Comparison of ENCODE assay signal across 8 cellular contexts in genomic region chr14:106764968-106765369, GRCh38.
DNase-seq lines count a peak whose midpoint lies in the region; ATAC-seq and TF ChIP-seq lines count a peak whose summit lies in the region.
"Not testable (repeated sequence)": the region's sequence is repeated elsewhere in the genome, so short reads cannot be mapped to it uniquely, and the experiment has no call there.

No MANE protein-coding gene starts in this region.

- POLR2A ChIA-PET in CD8-positive, alpha-beta T cell (lab: Charles Lee) = not testable (repeated sequence)

- H3K27me3 ChIP-seq in CD8-positive, alpha-beta T cell (ENCODE audit: insufficient read depth, low read length); OCI-LY3 (ENCODE audit: low read depth, low read length); endodermal cell (ENCODE audit: control insufficient read depth, insufficient read depth, low read length, poor library complexity, severe bottlenecking): not testable (repeated sequence)

- H3K36me3 ChIP-seq in CD8-positive, alpha-beta T cell (ENCODE audit: insufficient read depth, low read length); OCI-LY3 (replicated peaks; ENCODE audit: low read depth, low read length); endodermal cell (ENCODE audit: control insufficient read depth, insufficient read depth, low read length): not testable (repeated sequence)

- not testable (repeated sequence) for H3K79me2 ChIP-seq in OCI-LY3 (ENCODE audit: low read length)

- DNase-seq in CD8-positive, alpha-beta T cell = peak in 3 of 7 experiments; percentile 25 to 56 (median 42)
- peak; percentile 61 for DNase-seq in activated T-cell treated with anti-CD3 and anti-CD28 coated beads, Interleukin-2, amount 50 U/mL, for 24 hours
- not testable (repeated sequence) for DNase-seq in endodermal cell; left lobe of liver (ENCODE audit: low spot score); stimulated activated naive B cell treated with anti-CD40 and anti-IgM and Interleukin-4, amounts not matched to agents 10 μg/mL and 1 μg/mL and 100 μg/mL, for 72 hours

- H3K27me3 Mint-ChIP-seq in CD8-positive, alpha-beta T cell (ENCODE audit: low read depth); activated T-cell treated with anti-CD3 and anti-CD28 coated beads, Interleukin-2, amount 50 U/mL, for 24 hours; endodermal cell (ENCODE audit: insufficient read depth); stimulated activated naive B cell treated with anti-CD40 and anti-IgM and Interleukin-4, amounts not matched to agents 10 μg/mL and 1 μg/mL and 100 μg/mL, for 72 hours: not testable (repeated sequence)

- CTCF ChIA-PET in CD8-positive, alpha-beta T cell (lab: Charles Lee) = interaction anchor here (0.5 to 2.8 kb wide), 7 partner anchors 12 to 692 kb away, joined by 3 to 11 read pairs (median 3); no protein-coding TSS in a partner anchor

- not testable (repeated sequence) for H2AFZ ChIP-seq in OCI-LY3 (ENCODE audit: low read depth, low read length)

- not testable (repeated sequence) for H3K9me3 Mint-ChIP-seq in CD8-positive, alpha-beta T cell; activated T-cell treated with anti-CD3 and anti-CD28 coated beads, Interleukin-2, amount 50 U/mL, for 24 hours; stimulated activated naive B cell treated with anti-CD40 and anti-IgM and Interleukin-4, amounts not matched to agents 10 μg/mL and 1 μg/mL and 100 μg/mL, for 72 hours
- H3K9me3 Mint-ChIP-seq in endodermal cell = peaks cover 41% of the 10 kb centered on the region

- ATAC-seq in CD8-positive, alpha-beta T cell = peak; percentile 84
- ATAC-seq in GM19324 (IDR thresholded peaks at IDR 0.05; ENCODE audit: low FRiP score, unreplicated experiment) (peak; percentile 35), HG03159 (IDR thresholded peaks at IDR 0.05; ENCODE audit: unreplicated experiment) (peak; percentile 67), left lobe of liver (peak; percentile 88)
- peak; percentile 58 to 78 for ATAC-seq in stimulated activated naive B cell treated with anti-CD40 and anti-IgM and Interleukin-4, amounts not matched to agents 10 μg/mL and 1 μg/mL and 100 μg/mL, for 72 hours (replicated peaks)

- peak; percentile 70 for TF ChIP-seq CTCF in CD8-positive, alpha-beta T cell (IDR thresholded peaks at IDR 0.05)
- peak; percentile 36 for TF ChIP-seq CTCF in OCI-LY3 (IDR thresholded peaks at IDR 0.05; ENCODE audit: low read depth, low read length)
- TF ChIP-seq CTCF in endodermal cell (conservative IDR thresholded peaks at IDR 0.05) = peak; percentile 55

- not testable (repeated sequence) for H3K27ac Mint-ChIP-seq in CD8-positive, alpha-beta T cell; endodermal cell; stimulated activated naive B cell treated with anti-CD40 and anti-IgM and Interleukin-4, amounts not matched to agents 10 μg/mL and 1 μg/mL and 100 μg/mL, for 72 hours
- H3K27ac Mint-ChIP-seq in activated T-cell treated with anti-CD3 and anti-CD28 coated beads, Interleukin-2, amount 50 U/mL, for 24 hours = peak overlapping the region; percentile 55

- not testable (repeated sequence) for H3K4me3 Mint-ChIP-seq in CD8-positive, alpha-beta T cell; activated T-cell treated with anti-CD3 and anti-CD28 coated beads, Interleukin-2, amount 50 U/mL, for 24 hours; endodermal cell; stimulated activated naive B cell treated with anti-CD40 and anti-IgM and Interleukin-4, amounts not matched to agents 10 μg/mL and 1 μg/mL and 100 μg/mL, for 72 hours

- H3K4me2 ChIP-seq in OCI-LY3 (ENCODE audit: low read length) = not testable (repeated sequence)

- peaks cover 18% of the 10 kb centered on the region for H3K4me1 ChIP-seq in CD8-positive, alpha-beta T cell (ENCODE audit: insufficient read depth, low read length)
- H3K4me1 ChIP-seq in OCI-LY3 (ENCODE audit: low read length); endodermal cell (ENCODE audit: control insufficient read depth, insufficient read depth, low read length): not testable (repeated sequence)

- WGBS in endodermal cell (ENCODE audit: insufficient coverage in 1 of 2, insufficient read length in 1 of 2), 2 experiments = 66% methylated on average over 9 of the region's 11 CpGs; no CpG with 5 or more reads in 1 of the 2 experiments

- H3K36me3 Mint-ChIP-seq in CD8-positive, alpha-beta T cell; activated T-cell treated with anti-CD3 and anti-CD28 coated beads, Interleukin-2, amount 50 U/mL, for 24 hours (ENCODE audit: low read depth); endodermal cell (ENCODE audit: low read depth); stimulated activated naive B cell treated with anti-CD40 and anti-IgM and Interleukin-4, amounts not matched to agents 10 μg/mL and 1 μg/mL and 100 μg/mL, for 72 hours: not testable (repeated sequence)

- H3K9ac ChIP-seq in OCI-LY3 (ENCODE audit: low read length); endodermal cell (ENCODE audit: extremely low read depth, low read length, poor library complexity, severe bottlenecking): not testable (repeated sequence)

- not testable (repeated sequence) for H3K4me3 ChIP-seq in CD8-positive, alpha-beta T cell (ENCODE audit: low read depth, low read length); OCI-LY3 (ENCODE audit: low read length); endodermal cell (ENCODE audit: low read length)

- not testable (repeated sequence) for H4K20me1 ChIP-seq in OCI-LY3 (ENCODE audit: insufficient read depth, low read length)

- intact Hi-C loops in CD8-positive, alpha-beta T cell (cut with DNase I, micrococcal nuclease) = not testable (repeated sequence)

- not testable (repeated sequence) for H3K27ac ChIP-seq in CD8-positive, alpha-beta T cell (ENCODE audit: low read depth, low read length); OCI-LY3 (ENCODE audit: low read length); endodermal cell (ENCODE audit: low read depth, low read length)

- not testable (repeated sequence) for H3K9me3 ChIP-seq in CD8-positive, alpha-beta T cell (ENCODE audit: low read length); OCI-LY3 (ENCODE audit: insufficient read depth, low read length)
- peaks cover 11% of the 10 kb centered on the region for H3K9me3 ChIP-seq in endodermal cell (ENCODE audit: control insufficient read depth, low read length)

- peaks cover 42% of the 10 kb centered on the region for H3K4me1 Mint-ChIP-seq in CD8-positive, alpha-beta T cell (ENCODE audit: low read depth)
- H3K4me1 Mint-ChIP-seq in activated T-cell treated with anti-CD3 and anti-CD28 coated beads, Interleukin-2, amount 50 U/mL, for 24 hours (ENCODE audit: low read depth) = peaks cover 47% of the 10 kb centered on the region
- not testable (repeated sequence) for H3K4me1 Mint-ChIP-seq in endodermal cell
- peaks cover 12 to 15% of the 10 kb centered on the region in 2 donors for H3K4me1 Mint-ChIP-seq in stimulated activated naive B cell treated with anti-CD40 and anti-IgM and Interleukin-4, amounts not matched to agents 10 μg/mL and 1 μg/mL and 100 μg/mL, for 72 hours

Comparison
In these comparisons a context has a peak if more than half of its experiments do, and no peak if none do; other contexts are left out.
1. ATAC-seq: peak in every context shown above with its lines; median percentile 88 in left lobe of liver; 84 in CD8-positive, alpha-beta T cell; 68 in stimulated activated naive B cell treated with anti-CD40 and anti-IgM and Interleukin-4, amounts not matched to agents 10 μg/mL and 1 μg/mL and 100 μg/mL, for 72 hours; 67 in HG03159; 35 in GM19324.